ENCODE assay signal across 8 cellular contexts in genomic region chr19:14556662-14557188, GRCh38.
DNase-seq lines count a peak whose midpoint lies in the region; TF ChIP-seq lines count a peak whose summit lies in the region.

No MANE protein-coding gene starts in this region.

- H3K4me3 ChIP-seq in GM12865 (ENCODE audit: low read depth, low read length) (no peak overlapping the region), tibial artery (peak overlapping the region; percentile 18 to 33)

- H3K9me3 Mint-ChIP-seq in activated naive CD8-positive, alpha-beta T cell (ENCODE audit: low read depth), result no peaks in the 10 kb centered on the region

- no peak overlapping the region for H3K27ac ChIP-seq in tibial artery

- intact Hi-C loops in head of caudate nucleus (cut with DNase I), result no loop called here
- intact Hi-C loops in tibial artery (cut with DNase I; ENCODE audit: low total_unique reads), result no loop called here

- peaks cover 47% of the 10 kb centered on the region for H3K4me1 Mint-ChIP-seq in activated naive CD8-positive, alpha-beta T cell (ENCODE audit: low read depth)

- H3K9me3 ChIP-seq in tibial artery, result no peaks in the 10 kb centered on the region

- no peaks in the 10 kb centered on the region for H3K27me3 Mint-ChIP-seq in activated naive CD8-positive, alpha-beta T cell

- TF ChIP-seq CTCF in GM12865 (IDR thresholded peaks at IDR 0.05; ENCODE audit: insufficient read depth, low read depth, low read length, missing control alignments), result peak; percentile 98
- peak; percentile 83 to 95 for TF ChIP-seq CTCF in tibial artery (IDR thresholded peaks at IDR 0.05)

- peak overlapping the region; percentile 79 for H3K27ac Mint-ChIP-seq in activated naive CD8-positive, alpha-beta T cell

- H3K4me1 ChIP-seq in tibial artery, result peaks cover 0 to 55% (median 22%) of the 10 kb centered on the region in 4 donors

- no peaks in the 10 kb centered on the region for H3K36me3 ChIP-seq in tibial artery

- DNase-seq in GM12865 (ENCODE audit: low read depth) (peak; percentile 91), HuH-7 (ENCODE audit: low spot score) (peak; percentile 89), SKM-1 (lab: John Stamatoyannopoulos, UW; ENCODE audit: unreplicated experiment) (peak; percentile 67), head of caudate nucleus (peak; percentile 68 to 92 (median 85)), pons (ENCODE audit: low spot score) (peak; percentile 75), tibial artery (peak; percentile 44 to 81), cerebellar nuclear complex (lab: John Stamatoyannopoulos, UW) (no peak)

- no peaks in the 10 kb centered on the region for H3K36me3 Mint-ChIP-seq in activated naive CD8-positive, alpha-beta T cell

- H3K27me3 ChIP-seq in tibial artery, result no peaks in the 10 kb centered on the region

- peak overlapping the region; percentile 47 for H3K4me3 Mint-ChIP-seq in activated naive CD8-positive, alpha-beta T cell

Comparison
In these comparisons a context has a peak if more than half of its experiments do, and no peak if none do; other contexts are left out.
1. DNase-seq: peak in GM12865 (single experiment), HuH-7 (single experiment), SKM-1 (single experiment), head of caudate nucleus (42 of 42), pons (single experiment) and tibial artery (2 of 2); none in cerebellar nuclear complex (0 of 2).